In genomic region chr2:230658877-230659652, GRCh38 we compare ENCODE assay signal across 8 cellular contexts. TPM values are rescaled to one million over a fixed set of nuclear protein-coding genes. Genes with fewer than 3 reads are reported as not detected.
DNase-seq lines count a peak whose midpoint lies in the region; ATAC-seq and TF ChIP-seq lines count a peak whose summit lies in the region.

No MANE protein-coding gene starts in this region.

- H3K27ac ChIP-seq in vagina = no peak overlapping the region

- peak; percentile 90 for DNase-seq in activated CD8-positive, alpha-beta T cell treated with anti-CD3 and anti-CD28 coated beads, Interleukin-2, amount 10 ng/mL, durations not matched to agents 7 days and 5 days
- DNase-seq in stimulated activated CD4-positive, alpha-beta T cell treated with anti-CD3 and anti-CD28 coated beads, Interleukin-12 subunit alpha, Interleukin-12 subunit beta, amount 100 ng/mL, for 24 hours (ENCODE audit: low read depth in 2 of 2) = peak; percentile 67 to 75
- DNase-seq in HFFc6 (no peak), vagina (ENCODE audit: extremely low spot score in 2 of 2) (no peak), AG08396 (ENCODE audit: low spot score) (no peak), DMS53 treated with DMSO at 0.1 percent for 48 hours (lab: John Stamatoyannopoulos, UW; ENCODE audit: unreplicated experiment) (no peak)

- no peak overlapping the region for H3K4me3 ChIP-seq in vagina

- intact Hi-C loops in vagina (cut with DNase I) = no loop called here

- H3K27ac Mint-ChIP-seq in activated CD8-positive, alpha-beta T cell treated with anti-CD3 and anti-CD28 coated beads, Interleukin-2, amount 10 ng/mL, durations not matched to agents 7 days and 5 days = peak overlapping the region; percentile 99
- H3K27ac Mint-ChIP-seq in HFFc6 = no peak overlapping the region

- no peaks in the 10 kb centered on the region for H3K36me3 ChIP-seq in vagina

- TF ChIP-seq CTCF in HFFc6 (IDR thresholded peaks at IDR 0.05) (no peak), vagina (IDR thresholded peaks at IDR 0.05) (no peak)

- TF ChIP-seq POLR2A in vagina (IDR thresholded peaks at IDR 0.05) = no peak

- no peaks in the 10 kb centered on the region for H3K27me3 Mint-ChIP-seq in activated CD8-positive, alpha-beta T cell treated with anti-CD3 and anti-CD28 coated beads, Interleukin-2, amount 10 ng/mL, durations not matched to agents 7 days and 5 days (ENCODE audit: low read depth)
- peaks cover 2% of the 10 kb centered on the region for H3K27me3 Mint-ChIP-seq in HFFc6 (ENCODE audit: insufficient read depth)

- peaks cover 46% of the 10 kb centered on the region for H3K36me3 Mint-ChIP-seq in activated CD8-positive, alpha-beta T cell treated with anti-CD3 and anti-CD28 coated beads, Interleukin-2, amount 10 ng/mL, durations not matched to agents 7 days and 5 days (ENCODE audit: low read depth)
- H3K36me3 Mint-ChIP-seq in HFFc6 (ENCODE audit: low read depth) = no peaks in the 10 kb centered on the region

- no peaks in the 10 kb centered on the region for H3K4me1 ChIP-seq in vagina

- peaks cover 98% of the 10 kb centered on the region for H3K4me1 Mint-ChIP-seq in activated CD8-positive, alpha-beta T cell treated with anti-CD3 and anti-CD28 coated beads, Interleukin-2, amount 10 ng/mL, durations not matched to agents 7 days and 5 days (ENCODE audit: low read depth)
- peaks cover 9% of the 10 kb centered on the region for H3K4me1 Mint-ChIP-seq in HFFc6 (ENCODE audit: low read depth)

- H3K9me3 ChIP-seq in vagina = no peaks in the 10 kb centered on the region

- ATAC-seq in GM19035 (IDR thresholded peaks at IDR 0.05; ENCODE audit: unreplicated experiment) = peak; percentile 44
- ATAC-seq in HG03108 (IDR thresholded peaks at IDR 0.05; ENCODE audit: unreplicated experiment) = peak; percentile 37
- peak; percentile 65 for ATAC-seq in activated CD8-positive, alpha-beta T cell treated with anti-CD3 and anti-CD28 coated beads, Interleukin-2, amount 10 ng/mL, durations not matched to agents 7 days and 5 days

- H3K4me3 Mint-ChIP-seq in activated CD8-positive, alpha-beta T cell treated with anti-CD3 and anti-CD28 coated beads, Interleukin-2, amount 10 ng/mL, durations not matched to agents 7 days and 5 days = peak overlapping the region; percentile 86
- no peak overlapping the region for H3K4me3 Mint-ChIP-seq in HFFc6

- POLR2A ChIA-PET in activated CD8-positive, alpha-beta T cell treated with anti-CD3 and anti-CD28 coated beads, Interleukin-2, amount 10 ng/mL, durations not matched to agents 7 days and 5 days (lab: Charles Lee) = interaction anchor here (0.6 to 6.8 kb wide), 18 partner anchors 9 to 248 kb away, joined by 3 to 108 read pairs (median 4); partner anchors contain the start of gene CAB39

- CTCF ChIA-PET in activated CD8-positive, alpha-beta T cell treated with anti-CD3 and anti-CD28 coated beads, Interleukin-2, amount 10 ng/mL, durations not matched to agents 7 days and 5 days (lab: Charles Lee) = interaction anchor here (0.9 to 4.8 kb wide), 13 partner anchors 9 to 592 kb away, joined by 3 to 32 read pairs (median 6); partner anchors contain the start of gene CAB39

- no peaks in the 10 kb centered on the region for H3K27me3 ChIP-seq in vagina

- H3K9me3 Mint-ChIP-seq in activated CD8-positive, alpha-beta T cell treated with anti-CD3 and anti-CD28 coated beads, Interleukin-2, amount 10 ng/mL, durations not matched to agents 7 days and 5 days (ENCODE audit: insufficient read depth) = no peaks in the 10 kb centered on the region
- no peaks in the 10 kb centered on the region for H3K9me3 Mint-ChIP-seq in HFFc6

RNA-seq across cellular contexts. Expression of gene CAB39, which starts 53.6 kb away (rescaled TPM):
- total RNA-seq in activated CD8-positive, alpha-beta T cell treated with anti-CD3 and anti-CD28 coated beads, Interleukin-2, amount 10 ng/mL, durations not matched to agents 7 days and 5 days = 100 to 1,000 TPM; 175 to 178 TPM
- total RNA-seq in HFFc6 (2021; fragmentation: NEBNext Ultra II Directional; extraction: Animal tissue kit (Norgen Biotek cat#: 25700)) = 10 to 100 TPM; 50.5 to 60.5 (median 55.4) TPM
- 59.4 TPM for total RNA-seq in vagina

Comparison
In these comparisons a context has a peak if more than half of its experiments do, and no peak if none do; other contexts are left out.
1. DNase-seq: peak in activated CD8-positive, alpha-beta T cell treated with anti-CD3 and anti-CD28 coated beads, Interleukin-2, amount 10 ng/mL, durations not matched to agents 7 days and 5 days (single experiment) and stimulated activated CD4-positive, alpha-beta T cell treated with anti-CD3 and anti-CD28 coated beads, Interleukin-12 subunit alpha, Interleukin-12 subunit beta, amount 100 ng/mL, for 24 hours (2 of 2); none in HFFc6 (single experiment), vagina (0 of 2), AG08396 (single experiment) and DMS53 treated with DMSO at 0.1 percent for 48 hours (single experiment).
2. Peak in every context shown above with its lines, with median percentiles within 50 percentile points of each other: ATAC-seq.